1 cellular context compared by ENCODE assay signal in genomic region chr12:120194226-120194533, GRCh38.
TF ChIP-seq lines count a peak whose summit lies in the region.

No MANE protein-coding gene starts in this region.

TF ChIP-seq in GM23338, 12 proteins besides CTCF, POLR2A, EP300 and RAD21 (continued from another document):
- TF ChIP-seq ZNF462 (CRISPR knock-in tag; IDR thresholded peaks at IDR 0.05) (no peak), NANOG (IDR thresholded peaks at IDR 0.05; ENCODE audit: borderline replicate concordance) (no peak), ZNF114 (CRISPR knock-in tag; IDR thresholded peaks at IDR 0.05) (no peak), POLR2AphosphoS5 (IDR thresholded peaks at IDR 0.05; ENCODE audit: low read depth) (no peak), JUNB (IDR thresholded peaks at IDR 0.05; ENCODE audit: unreplicated experiment) (no peak), EZH2 (IDR thresholded peaks at IDR 0.05; ENCODE audit: low read depth, unreplicated experiment) (no peak)
